In the genomic region with DNA sequence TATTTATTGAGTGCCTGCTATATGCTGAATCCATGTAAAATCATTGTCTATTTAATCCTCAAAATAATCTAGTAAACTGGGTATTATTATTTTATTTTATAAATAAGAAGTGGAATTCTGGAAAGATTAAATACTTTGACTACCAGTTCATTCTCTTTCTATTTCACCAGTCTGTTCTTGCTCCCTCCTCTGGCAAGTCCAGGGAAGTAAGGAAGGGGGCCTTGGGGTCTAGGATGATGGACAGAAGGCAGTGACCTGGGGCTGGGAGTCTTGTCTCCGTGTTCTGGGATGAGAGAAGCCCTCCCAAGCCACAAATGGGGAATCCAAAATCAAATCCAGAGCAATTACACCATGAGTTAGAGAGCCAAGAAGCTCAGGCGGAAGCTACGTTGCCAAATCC, we compare ENCODE assay signal across 25 cellular contexts. TPM values are rescaled to one million over a fixed set of nuclear protein-coding genes. Genes with fewer than 3 reads are reported as not detected.
"Had no signal": no experiment of that assay in that cellular context is flagged by ENCODE, and none has a peak within 500 bp of the region (broad histone marks: within the 10 kb centered on the region; RNA-seq: fewer than 3 reads in every experiment).

No MANE protein-coding gene starts in this region.

- H3K9me3 ChIP-seq: heart right ventricle, left ventricle myocardium inferior, mucosa of descending colon, ovary, prostate gland, right atrium auricular region, right lobe of liver, tibial nerve, uterus had no signal

- H3K27me3 ChIP-seq: heart right ventricle, hepatocyte, ovary, right atrium auricular region, right lobe of liver, tibial nerve, uterus had no signal

- H3K27ac ChIP-seq: heart right ventricle, hepatocyte, left ventricle myocardium inferior, ovary, prostate gland, right atrium auricular region, right lobe of liver, tibial nerve, uterus had no signal

- H3K4me1 Mint-ChIP-seq: naive thymus-derived CD8-positive, alpha-beta T cell; stimulated activated naive CD8-positive, alpha-beta T cell treated with anti-CD3 and anti-CD28 coated beads, Interleukin-15, amount 100 ng/mL, for 72 hours had no signal

- H3K36me3 Mint-ChIP-seq: naive thymus-derived CD8-positive, alpha-beta T cell; stimulated activated memory B cell treated with anti-CD40 and anti-IgM and Interleukin-4, amounts not matched to agents 10 μg/mL and 1 μg/mL and 100 μg/mL, for 72 hours; type B pancreatic cell had no signal

- H3K4me3 ChIP-seq: heart right ventricle, hepatocyte, left ventricle myocardium inferior, lung, mucosa of descending colon, ovary, prostate gland, right atrium auricular region, right lobe of liver, smooth muscle cell, tibial nerve, uterus had no signal

- DNase-seq: heart right ventricle; islet precursor cell; left ventricle myocardium inferior; midbrain; mucosa of descending colon; naive thymus-derived CD8-positive, alpha-beta T cell; nephron progenitor cell; ovary; right lobe of liver; stimulated activated CD4-positive, alpha-beta T cell treated with anti-CD3 and anti-CD28 coated beads, Interleukin-1b, Interleukin-23, amount 100 ng/mL, for 48 hours; stimulated activated CD4-positive, alpha-beta T cell treated with anti-CD3 and anti-CD28 coated beads, Interleukin-2, amount 100 ng/mL, for 48 hours; stimulated activated CD4-positive, alpha-beta T cell treated with anti-CD3 and anti-CD28 coated beads, Interleukin-4, amount 100 ng/mL, for 4 hours; stimulated activated CD8-positive, alpha-beta memory T cell treated with anti-CD3 and anti-CD28 coated beads, Interleukin-4, amount 100 ng/mL, for 48 hours; stimulated activated naive CD4-positive, alpha-beta T cell treated with Interleukin-2 at 50 U/mL for 16 hours; stimulated activated naive CD8-positive, alpha-beta T cell treated with anti-CD3 and anti-CD28 coated beads, Interleukin-15, amount 100 ng/mL, for 72 hours; substantia nigra; uterus had no signal

- H3K36me3 ChIP-seq: heart right ventricle, left ventricle myocardium inferior, ovary, prostate gland, right atrium auricular region, right lobe of liver, tibial nerve, uterus had no signal

- H3K4me3 Mint-ChIP-seq: naive thymus-derived CD8-positive, alpha-beta T cell; nephron progenitor cell; stimulated activated memory B cell treated with anti-CD40 and anti-IgM and Interleukin-4, amounts not matched to agents 10 μg/mL and 1 μg/mL and 100 μg/mL, for 72 hours; stimulated activated naive CD8-positive, alpha-beta T cell treated with anti-CD3 and anti-CD28 coated beads, Interleukin-15, amount 100 ng/mL, for 72 hours; type B pancreatic cell had no signal

- H3K4me1 ChIP-seq: heart right ventricle, left ventricle myocardium inferior, prostate gland, right atrium auricular region, right lobe of liver, tibial nerve, uterus had no signal

- H3K27ac Mint-ChIP-seq: naive thymus-derived CD8-positive, alpha-beta T cell; nephron progenitor cell; stimulated activated memory B cell treated with anti-CD40 and anti-IgM and Interleukin-4, amounts not matched to agents 10 μg/mL and 1 μg/mL and 100 μg/mL, for 72 hours; stimulated activated naive CD8-positive, alpha-beta T cell treated with anti-CD3 and anti-CD28 coated beads, Interleukin-15, amount 100 ng/mL, for 72 hours; type B pancreatic cell had no signal

- H2AFZ ChIP-seq: hepatocyte had no signal

- H3K79me2 ChIP-seq: hepatocyte had no signal

- H3K27me3 Mint-ChIP-seq: stimulated activated memory B cell treated with anti-CD40 and anti-IgM and Interleukin-4, amounts not matched to agents 10 μg/mL and 1 μg/mL and 100 μg/mL, for 72 hours; stimulated activated naive CD8-positive, alpha-beta T cell treated with anti-CD3 and anti-CD28 coated beads, Interleukin-15, amount 100 ng/mL, for 72 hours; type B pancreatic cell had no signal

- H3K4me2 ChIP-seq: hepatocyte, smooth muscle cell had no signal

- H3K9me3 Mint-ChIP-seq: nephron progenitor cell; stimulated activated memory B cell treated with anti-CD40 and anti-IgM and Interleukin-4, amounts not matched to agents 10 μg/mL and 1 μg/mL and 100 μg/mL, for 72 hours; stimulated activated naive CD8-positive, alpha-beta T cell treated with anti-CD3 and anti-CD28 coated beads, Interleukin-15, amount 100 ng/mL, for 72 hours; type B pancreatic cell had no signal

- ATAC-seq: heart right ventricle; mucosa of descending colon; naive thymus-derived CD8-positive, alpha-beta T cell; right lobe of liver; stimulated activated memory B cell treated with anti-CD40 and anti-IgM and Interleukin-4, amounts not matched to agents 10 μg/mL and 1 μg/mL and 100 μg/mL, for 72 hours; stimulated activated naive CD8-positive, alpha-beta T cell treated with anti-CD3 and anti-CD28 coated beads, Interleukin-15, amount 100 ng/mL, for 72 hours had no signal

RNA-seq across cellular contexts. Expression of gene PARM1, which starts 28.4 kb away (rescaled TPM):
- polyA plus RNA-seq: naive thymus-derived CD8-positive, alpha-beta T cell had no signal
